In the genomic region with DNA sequence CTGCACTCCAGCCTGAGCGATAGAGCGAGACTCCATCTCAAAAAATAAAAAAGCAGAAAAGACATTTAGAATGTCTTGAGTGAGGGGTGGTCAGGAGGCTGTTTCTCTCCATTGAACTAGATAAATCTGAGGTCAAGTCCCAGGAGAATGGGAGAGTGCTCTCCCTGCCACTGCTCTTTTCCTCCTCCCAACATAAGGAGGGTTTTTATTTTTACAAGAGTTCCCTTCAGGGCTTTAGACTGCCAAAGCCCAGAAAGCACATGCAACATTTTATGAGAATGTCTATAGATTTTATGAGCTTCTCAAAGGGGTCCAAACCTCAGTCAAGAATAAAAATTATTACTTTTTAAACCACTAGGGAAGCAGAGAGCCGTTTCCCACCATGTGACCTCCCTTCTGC, we compare ENCODE assay signal across 21 cellular contexts. TPM values are rescaled to one million over a fixed set of nuclear protein-coding genes. Genes with fewer than 3 reads are reported as not detected.
DNase-seq lines count a peak whose midpoint lies in the region; ATAC-seq and TF ChIP-seq lines count a peak whose summit lies in the region.
"Had no signal": no experiment of that assay in that cellular context is flagged by ENCODE, and none has a peak within 500 bp of the region (broad histone marks: within the 10 kb centered on the region; RNA-seq: fewer than 3 reads in every experiment).

No MANE protein-coding gene starts in this region.

- TF ChIP-seq CTCF in GM23338 (conservative IDR thresholded peaks at IDR 0.05; ENCODE audit: low read depth in 2 of 2) (no peak), RWPE1 (conservative IDR thresholded peaks at IDR 0.05; ENCODE audit: low read depth) (no peak), osteoblast (IDR thresholded peaks at IDR 0.05; ENCODE audit: extremely low read depth, low read depth, low read length) (no peak)

- H3K27me3 ChIP-seq in GM23338 (ENCODE audit: insufficient read depth), result no peaks in the 10 kb centered on the region
- H3K27me3 ChIP-seq in iPS-15b (ENCODE audit: control insufficient read depth, insufficient read depth, low read length), result no peaks in the 10 kb centered on the region
- H3K27me3 ChIP-seq in osteoblast (ENCODE audit: insufficient read depth, low read length), result no peaks in the 10 kb centered on the region
- no peaks in the 10 kb centered on the region for H3K27me3 ChIP-seq in right cardiac atrium (ENCODE audit: control insufficient read depth, insufficient read depth)
- H3K27me3 ChIP-seq: upper lobe of left lung had no signal

- peaks cover 21% of the 10 kb centered on the region for H3K36me3 Mint-ChIP-seq in GM23338 (ENCODE audit: low read depth)

- H3K27ac Mint-ChIP-seq in GM23338, result no peak overlapping the region

- H3K36me3 ChIP-seq in GM23338 (ENCODE audit: insufficient read depth) (no peaks in the 10 kb centered on the region), iPS-15b (ENCODE audit: control insufficient read depth, insufficient read depth, low read length) (peaks cover 16% of the 10 kb centered on the region), osteoblast (ENCODE audit: insufficient read depth, low read length) (no peaks in the 10 kb centered on the region)
- H3K36me3 ChIP-seq: HAP-1, neutrophil, upper lobe of left lung had no signal

- DNase-seq in GM23338 (ENCODE audit: low spot score), result no peak
- no peak for DNase-seq in RWPE1 (ENCODE audit: low spot score)
- DNase-seq in osteoblast (ENCODE audit: insufficient read length, low spot score, missing footprints), result peak; percentile 79
- DNase-seq in posterior cingulate gyrus, result no peak
- DNase-seq in right cardiac atrium, result no peak
- no peak for DNase-seq in cerebellum (ENCODE audit: low spot score)
- DNase-seq: activated gamma-delta T cell treated with Interleukin-2 at 50 U/mL for 16 hours, amygdala, Calu3, foreskin fibroblast, mesendoderm, NCI-H1092 treated with DMSO at 0.1 percent for 48 hours, NCI-H2081 treated with DMSO at 0.1 percent for 48 hours, NCI-H510A treated with DMSO at 0.1 percent for 48 hours, RPMI8226, upper lobe of left lung had no signal

- intact Hi-C loops in posterior cingulate gyrus (cut with DNase I), result no loop called here
- intact Hi-C loops in right cardiac atrium (cut with DNase I), result loop anchor here in 3 of 4 donors (5.0 to 10.0 kb wide), 3 partner anchors 98 to 311 kb away; partner anchors contain the start of genes BRCA1 (in 2 of the 3) and NBR1 (in 1 of the 3)

- H3K4me3 Mint-ChIP-seq in GM23338, result peak overlapping the region; percentile 91

- H3K79me2 ChIP-seq in GM23338 (replicated peaks; ENCODE audit: insufficient read depth), result peaks cover 14% of the 10 kb centered on the region; the same call in 1 of the 2 replicates
- peaks cover 8% of the 10 kb centered on the region for H3K79me2 ChIP-seq in osteoblast (ENCODE audit: insufficient read depth, low read length)

- H3K4me2 ChIP-seq in GM23338 (peak overlapping the region; percentile 93), osteoblast (ENCODE audit: insufficient read depth, low read length) (no peak overlapping the region)

- H3K9ac ChIP-seq in iPS-15b (ENCODE audit: low read depth, low read length), result no peak overlapping the region

- H3K27ac ChIP-seq in GM23338 (ENCODE audit: low read depth) (no peak overlapping the region), RWPE1 (peak overlapping the region; percentile 30), osteoblast (ENCODE audit: low read depth, low read length) (no peak overlapping the region), right cardiac atrium (ENCODE audit: low read length) (no peak overlapping the region)
- H3K27ac ChIP-seq: epithelial cell of prostate, neutrophil, upper lobe of left lung had no signal

- ATAC-seq in GM23338, result no peak
- no peak for ATAC-seq in right cardiac atrium
- ATAC-seq in GM18873 (IDR thresholded peaks at IDR 0.05; ENCODE audit: low FRiP score, unreplicated experiment), result no peak

- H2AFZ ChIP-seq in GM23338 (no peak overlapping the region), osteoblast (ENCODE audit: low read length) (no peak overlapping the region)

- no peaks in the 10 kb centered on the region for H3K9me3 Mint-ChIP-seq in GM23338

- no peaks in the 10 kb centered on the region for H4K20me1 ChIP-seq in GM23338 (replicated peaks; ENCODE audit: insufficient read depth)
- no peaks in the 10 kb centered on the region for H4K20me1 ChIP-seq in osteoblast (ENCODE audit: insufficient read depth, low read length)

- H3K9me3 ChIP-seq in iPS-15b (ENCODE audit: control insufficient read depth, insufficient read depth, low read length), result no peaks in the 10 kb centered on the region
- no peaks in the 10 kb centered on the region for H3K9me3 ChIP-seq in osteoblast (ENCODE audit: low read depth, low read length)
- no peaks in the 10 kb centered on the region for H3K9me3 ChIP-seq in right cardiac atrium (ENCODE audit: control insufficient read depth, low read length)
- H3K9me3 ChIP-seq: HAP-1, neutrophil, upper lobe of left lung had no signal

- H3K4me1 ChIP-seq in GM23338 (ENCODE audit: insufficient read depth) (peaks cover 28% of the 10 kb centered on the region), iPS-15b (ENCODE audit: control insufficient read depth, insufficient read depth, low read length) (peaks cover 16% of the 10 kb centered on the region), osteoblast (ENCODE audit: insufficient read depth, low read length) (peaks cover 3% of the 10 kb centered on the region), right cardiac atrium (ENCODE audit: control insufficient read depth, insufficient read depth, low read length) (no peaks in the 10 kb centered on the region)
- H3K4me1 ChIP-seq: HAP-1 had no signal

- POLR2A ChIA-PET in RWPE1 (lab: Yijun Ruan, JAX; ENCODE audit: low non-redundant PET), result no interaction called here

- no peaks in the 10 kb centered on the region for H3K9me2 ChIP-seq in GM23338 (ENCODE audit: insufficient read depth)

- H3K4me3 ChIP-seq in GM23338 (peak overlapping the region; percentile 31; the same call in 1 of the 2 replicates), iPS-15b (ENCODE audit: low read depth, low read length) (peak overlapping the region; percentile 26), osteoblast (ENCODE audit: insufficient read depth, low read length) (no peak overlapping the region), right cardiac atrium (ENCODE audit: low read length) (no peak overlapping the region)
- H3K4me3 ChIP-seq: HAP-1, upper lobe of left lung had no signal

- CTCF ChIA-PET in RWPE1 (lab: Yijun Ruan, JAX), result no interaction called here

- whole genome bisulfite sequencing in right cardiac atrium, result 67% methylated on average over 3 of the region's 3 CpGs

- peaks cover 23% of the 10 kb centered on the region for H3K27me3 Mint-ChIP-seq in GM23338 (ENCODE audit: insufficient read depth, low read depth, poor library complexity)

- H3K4me1 Mint-ChIP-seq in GM23338, result peaks cover 33% of the 10 kb centered on the region

- H3F3A ChIP-seq in GM23338 (replicated peaks; ENCODE audit: low read depth), result peaks cover 16% of the 10 kb centered on the region; the same call in 1 of the 2 replicates

TF ChIP-seq in GM23338, 12 proteins besides CTCF, POLR2A, EP300 and RAD21 (continues in another document):
- TF ChIP-seq CREB1 (CRISPR knock-in tag; IDR thresholded peaks at IDR 0.05; ENCODE audit: low read depth), result no peak
- no peak for TF ChIP-seq POLR2AphosphoS5 (IDR thresholded peaks at IDR 0.05; ENCODE audit: low read depth)
- TF ChIP-seq ZNF114 (CRISPR knock-in tag; IDR thresholded peaks at IDR 0.05), result no peak
- no peak for TF ChIP-seq JUNB (IDR thresholded peaks at IDR 0.05; ENCODE audit: unreplicated experiment)

RNA-seq across cellular contexts. Expression of gene RND2, which starts 1.6 kb away (rescaled TPM):
- 20.8 and 22.9 TPM in 2 replicates for total RNA-seq in GM23338 (2014; rRNA removed; shearing (Covaris generic))
- polyA plus RNA-seq in GM23338 (2016; fragmentation: Nextera tagmentation; extraction: Ambion mirVana) (18.5 and 20.4 TPM in 2 replicates), right cardiac atrium (3.2 TPM)
- total RNA-seq in osteoblast (0.29 and 0.36 TPM in 2 replicates), right cardiac atrium (1 to 10 TPM; 2.9 to 5.3 (median 4.2) TPM), cerebellum (8.9 TPM)

RNA-seq across cellular contexts. Expression of gene VAT1, which starts 4.4 kb away (rescaled TPM):
- total RNA-seq in GM23338 (2014; rRNA removed; shearing (Covaris generic)), result 227 and 300 TPM in 2 replicates
- polyA plus RNA-seq in GM23338 (2016; fragmentation: Nextera tagmentation; extraction: Ambion mirVana) (233 and 267 TPM in 2 replicates), right cardiac atrium (71.6 TPM)
- total RNA-seq in osteoblast (441 and 449 TPM in 2 replicates), right cardiac atrium (100 to 1,000 TPM in 1 of 4 donors, 10 to 100 TPM in 3; 85.9 to 107 (median 93.7) TPM), cerebellum (43.5 TPM)

RNA-seq across cellular contexts. Expression of gene IFI35, which starts 20.0 kb away (rescaled TPM):
- 2.3 and 3.3 TPM in 2 replicates for total RNA-seq in GM23338 (2014; rRNA removed; shearing (Covaris generic))
- polyA plus RNA-seq in GM23338 (2016; fragmentation: Nextera tagmentation; extraction: Ambion mirVana), result 1.5 and 1.8 TPM in 2 replicates
- total RNA-seq in osteoblast, result 28.6 and 45.2 TPM in 2 replicates
- total RNA-seq in right cardiac atrium, result 10 to 100 TPM; 15.1 to 20.3 (median 19.5) TPM
- polyA plus RNA-seq in right cardiac atrium, result 19.1 TPM
- total RNA-seq in cerebellum, result 2.0 TPM

RNA-seq across cellular contexts. Expression of gene RPL27, which starts 28.4 kb away (rescaled TPM):
- 1,307 and 1,784 TPM in 2 replicates for total RNA-seq in GM23338 (2014; rRNA removed; shearing (Covaris generic))
- polyA plus RNA-seq in GM23338 (2016; fragmentation: Nextera tagmentation; extraction: Ambion mirVana) (2,722 and 2,793 TPM in 2 replicates), right cardiac atrium (2,068 TPM)
- total RNA-seq in osteoblast (878 and 1,256 TPM in 2 replicates), right cardiac atrium (100 to 1,000 TPM; 651 to 877 (median 735) TPM), cerebellum (484 TPM)

RNA-seq across cellular contexts. Expression of gene RUNDC1, which starts 46.2 kb away (rescaled TPM):
- total RNA-seq in GM23338 (2014; rRNA removed; shearing (Covaris generic)), result 11.1 and 11.9 TPM in 2 replicates
- polyA plus RNA-seq in GM23338 (2016; fragmentation: Nextera tagmentation; extraction: Ambion mirVana) (6.1 and 6.9 TPM in 2 replicates), right cardiac atrium (6.7 TPM)
- total RNA-seq in osteoblast (8.8 and 10.1 TPM in 2 replicates), right cardiac atrium (10 to 100 TPM in 3 of 4 donors, 1 to 10 TPM in 1; 9.8 to 14.4 (median 10.7) TPM), cerebellum (14.6 TPM)

Comparison
In these comparisons a context has a peak if more than half of its experiments do, and no peak if none do; other contexts are left out.
1. H3K4me3 ChIP-seq: peak in GM23338 (single experiment) and iPS-15b (single experiment); none in osteoblast (single experiment) and right cardiac atrium (single experiment).